In the genomic region with DNA sequence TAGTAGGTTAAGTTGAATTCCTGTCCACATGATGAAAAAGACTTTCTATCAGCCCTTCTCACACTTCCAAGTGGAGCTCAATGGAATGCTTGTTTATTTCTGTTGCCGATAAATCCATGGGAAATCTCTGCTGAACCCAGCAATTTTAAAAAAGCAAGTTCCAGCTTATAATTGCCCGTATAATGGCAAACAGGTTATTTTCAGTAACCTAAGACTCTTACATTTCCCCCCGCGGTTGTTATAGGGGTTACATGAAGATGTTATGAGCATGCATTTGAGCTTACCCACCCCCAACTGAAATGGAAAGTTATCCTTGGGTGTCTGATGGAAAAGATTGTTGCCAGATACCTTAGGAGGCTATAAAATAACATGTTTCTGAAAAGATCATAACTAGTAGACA, we compare ENCODE assay signal across 12 cellular contexts.
A peak's percentile ranks its signal among the peaks of the same experiment; 100 is the strongest.
DNase-seq lines count a peak whose midpoint lies in the region; ATAC-seq, FAIRE-seq and TF ChIP-seq lines count a peak whose summit lies in the region.
"Had no signal": no experiment of that assay in that cellular context is flagged by ENCODE, and none has a peak within 500 bp of the region (broad histone marks: within the 10 kb centered on the region; RNA-seq: fewer than 3 reads in every experiment).

No MANE protein-coding gene starts in this region.

- H3K4me3 ChIP-seq in heart right ventricle, result peak overlapping the region in 8 of 10 donors; percentile 45 to 68 (median 62)
- peak overlapping the region; percentile 77 for H3K4me3 ChIP-seq in neural progenitor cell
- H3K4me3 ChIP-seq: lung had no signal

- no peaks in the 10 kb centered on the region for H3K36me3 Mint-ChIP-seq in neural progenitor cell

- 32 to 45% methylated on average over 4 of the region's 4 CpGs for WGBS in heart right ventricle, 2 donors

- H3K27me3 ChIP-seq in heart right ventricle (peaks cover 0 to 64% (median 0%) of the 10 kb centered on the region in 7 donors), neural progenitor cell (no peaks in the 10 kb centered on the region)

- H3F3A ChIP-seq in neural progenitor cell (ENCODE audit: low read depth), result peaks cover 45% of the 10 kb centered on the region

- peak overlapping the region; percentile 97 for H3K4me3 Mint-ChIP-seq in neural progenitor cell

- H3K9me3 ChIP-seq in heart right ventricle (no peaks in the 10 kb centered on the region), neural progenitor cell (ENCODE audit: low read depth) (no peaks in the 10 kb centered on the region)

- H3K27ac ChIP-seq in heart right ventricle, result peak overlapping the region in 9 of 10 donors; percentile 2 to 92 (median 77)
- peak overlapping the region; percentile 99 for H3K27ac ChIP-seq in neural progenitor cell

- peak; percentile 77 for FAIRE-seq in endometrium (lab: Jason Lieb, UNC)
- FAIRE-seq: bronchial epithelial cell, small intestine had no signal

- no peaks in the 10 kb centered on the region for H3K9me3 Mint-ChIP-seq in neural progenitor cell

- peak overlapping the region; percentile 99 for H3K27ac Mint-ChIP-seq in neural progenitor cell

- no peak overlapping the region for H3K9ac ChIP-seq in neural progenitor cell

- TF ChIP-seq CTCF in heart right ventricle (IDR thresholded peaks at IDR 0.05), result no peak
- no peak for TF ChIP-seq CTCF in neural progenitor cell (IDR thresholded peaks at IDR 0.05)

- DNase-seq in heart right ventricle (no peak), left ventricle myocardium superior (no peak), neural progenitor cell (ENCODE audit: low spot score) (no peak), EL (no peak), NCI-H510A (lab: John Stamatoyannopoulos, UW) (no peak), posterior vena cava (ENCODE audit: low spot score) (no peak), Kasumi-1 (lab: John Stamatoyannopoulos, UW) (no peak)
- DNase-seq: activated T-cell treated with anti-CD3 and anti-CD28 coated beads, Interleukin-2, amount 50 U/mL, for 1 hour; small intestine had no signal

- ATAC-seq in heart right ventricle (no peak), left ventricle myocardium superior (no peak)

- H3K4me2 ChIP-seq in neural progenitor cell, result peak overlapping the region; percentile 85

- no peak overlapping the region for H2AFZ ChIP-seq in neural progenitor cell (replicated peaks)

- peaks cover 71% of the 10 kb centered on the region for H3K4me1 Mint-ChIP-seq in neural progenitor cell

- H4K20me1 ChIP-seq in neural progenitor cell (ENCODE audit: low read depth), result no peaks in the 10 kb centered on the region

- H3K36me3 ChIP-seq in heart right ventricle (no peaks in the 10 kb centered on the region), neural progenitor cell (no peaks in the 10 kb centered on the region)

- intact Hi-C loops in heart right ventricle (cut with DNase I), result loop anchor here in 4 of 10 donors (5.0 kb wide), 1 partner anchor 46 kb away; no protein-coding TSS in a partner anchor
- intact Hi-C loops in left ventricle myocardium superior (cut with micrococcal nuclease), result no loop called here
- intact Hi-C loops in posterior vena cava (cut with DNase I), result no loop called here

- H3K27me3 Mint-ChIP-seq in neural progenitor cell (ENCODE audit: insufficient read depth, low read depth), result peaks cover 3% of the 10 kb centered on the region

- H3K79me2 ChIP-seq in neural progenitor cell (ENCODE audit: low read depth), result peaks cover 56% of the 10 kb centered on the region

- H3K4me1 ChIP-seq in heart right ventricle, result peaks cover 3 to 70% (median 55%) of the 10 kb centered on the region in 9 donors
- H3K4me1 ChIP-seq in neural progenitor cell, result peaks cover 55% of the 10 kb centered on the region
